20 cellular contexts compared by ENCODE assay signal in genomic region chr21:23601549-23601948, GRCh38.
"Had no signal": no experiment of that assay in that cellular context is flagged by ENCODE, and none has a peak within 500 bp of the region (broad histone marks: within the 10 kb centered on the region; RNA-seq: fewer than 3 reads in every experiment).

No MANE protein-coding gene starts in this region.

- H3K27ac ChIP-seq: body of pancreas, coronary artery, KMS-11 had no signal

- H3K27me3 ChIP-seq: body of pancreas had no signal

- H3K4me1 ChIP-seq: body of pancreas had no signal

- H3K4me3 ChIP-seq: body of pancreas, coronary artery had no signal

- DNase-seq: activated B cell treated with CpG ODN at 0.5 μM for 24 hours; activated CD4-positive, alpha-beta T cell treated with anti-CD3 and anti-CD28 coated beads for 1 hour; activated CD4-positive, alpha-beta T cell treated with anti-CD3 and anti-CD28 coated beads, Interleukin-2, amount 10 ng/mL, durations not matched to agents 24 days and 14 days; activated CD4-positive, alpha-beta T cell treated with anti-CD3 and anti-CD28 coated beads, Interleukin-2, amount 50 U/mL, for 48 hours; activated CD8-positive, alpha-beta memory T cell treated with anti-CD3 and anti-CD28 coated beads, Interleukin-2, amount 10 ng/mL, durations not matched to agents 7 days and 5 days; activated effector memory CD4-positive, alpha-beta T cell treated with Interleukin-2 at 50 U/mL for 16 hours; activated naive CD4-positive, alpha-beta T cell; activated T-cell treated with anti-CD3 and anti-CD28 coated beads, Interleukin-2, amount 50 U/mL, for 24 hours; aorta; body of pancreas; central memory CD4-positive, alpha-beta T cell; NCI-H1092; NCI-H1930; NCI-H226; NCI-H526 treated with DMSO at 0.1 percent for 48 hours; SIG-M5; T-helper 17 cell; T-helper 9 cell had no signal

- H3K9me3 ChIP-seq: body of pancreas had no signal

- ATAC-seq: activated CD8-positive, alpha-beta memory T cell treated with anti-CD3 and anti-CD28 coated beads, Interleukin-2, amount 10 ng/mL, durations not matched to agents 7 days and 5 days; body of pancreas; T-helper 17 cell had no signal
